1 cellular context compared by ENCODE assay signal in genomic region chr7:50835156-50835555, GRCh38.
TF ChIP-seq lines count a peak whose summit lies in the region.

No MANE protein-coding gene starts in this region.

TF ChIP-seq in SK-N-SH treated with all-trans-retinoic acid at 6 μM for 48 hours, 23 proteins besides CTCF, POLR2A, EP300 and RAD21 (continued from another document):
- TF ChIP-seq POU6F1 (CRISPR knock-in tag; IDR thresholded peaks at IDR 0.05; ENCODE audit: borderline replicate concordance, low read depth) = no peak
